8 cellular contexts compared by ENCODE assay signal in genomic region chr4:119627267-119628190, GRCh38. TPM values are rescaled to one million over a fixed set of nuclear protein-coding genes. Genes with fewer than 3 reads are reported as not detected.
A peak's percentile ranks its signal among the peaks of the same experiment; 100 is the strongest.
DNase-seq lines count a peak whose midpoint lies in the region; ATAC-seq and TF ChIP-seq lines count a peak whose summit lies in the region.

No MANE protein-coding gene starts in this region.

- no peaks in the 10 kb centered on the region for H3K9me3 Mint-ChIP-seq in CD4-positive, alpha-beta T cell

- H3K36me3 ChIP-seq in RWPE2 (ENCODE audit: low read depth) (no peaks in the 10 kb centered on the region), transverse colon (no peaks in the 10 kb centered on the region)

- intact Hi-C loops in CD4-positive, alpha-beta T cell (cut with DNase I, micrococcal nuclease): loop anchor here (1.0 to 10.0 kb wide), 5 partner anchors 173 to 645 kb away; no protein-coding TSS in a partner anchor
- intact Hi-C loops in transverse colon (cut with DNase I; ENCODE audit: low total_unique reads): loop anchor here (2.0 kb wide), 2 partner anchors 69 to 423 kb away; no protein-coding TSS in a partner anchor

- ATAC-seq in CD4-positive, alpha-beta T cell (ENCODE audit: poor library complexity): peak; percentile 60
- ATAC-seq in GM19324 (IDR thresholded peaks at IDR 0.05; ENCODE audit: low FRiP score, unreplicated experiment) (peak; percentile 59), HG03378 (IDR thresholded peaks at IDR 0.05; ENCODE audit: unreplicated experiment) (peak; percentile 38), RWPE2 (ENCODE audit: low read depth) (peak; percentile 36), omental fat pad (ENCODE audit: low FRiP score) (peak; percentile 75)

- peak overlapping the region; percentile 42 for H3K4me3 ChIP-seq in RWPE2 (ENCODE audit: severe bottlenecking)
- H3K4me3 ChIP-seq in transverse colon: peak overlapping the region; percentile 49 to 90 (median 78)

- peak; percentile 45 for TF ChIP-seq CTCF in CD4-positive, alpha-beta T cell (IDR thresholded peaks at IDR 0.05)
- TF ChIP-seq CTCF in RWPE2 (IDR thresholded peaks at IDR 0.05; ENCODE audit: poor library complexity, severe bottlenecking) (peak; percentile 89), omental fat pad (IDR thresholded peaks at IDR 0.05) (peak in 1 of 3 donors; percentile 68), transverse colon (IDR thresholded peaks at IDR 0.05) (peak; percentile 16 to 60 (median 47))

- POLR2A ChIA-PET in CD4-positive, alpha-beta T cell (lab: Charles Lee): no interaction called here

- CTCF ChIA-PET in CD4-positive, alpha-beta T cell (lab: Charles Lee): interaction anchor here (0.6 to 2.1 kb wide), 4 partner anchors 10 to 423 kb away, joined by 3 to 12 read pairs (median 8); no protein-coding TSS in a partner anchor

- no peak for TF ChIP-seq EP300 in transverse colon (IDR thresholded peaks at IDR 0.05; ENCODE audit: low read depth)

- H3K4me1 Mint-ChIP-seq in CD4-positive, alpha-beta T cell (ENCODE audit: low read depth): peaks cover 28% of the 10 kb centered on the region

- H3K27ac Mint-ChIP-seq in CD4-positive, alpha-beta T cell: peak overlapping the region; percentile 75

- H3K9me3 ChIP-seq in CD4-positive, alpha-beta T cell (ENCODE audit: control insufficient read depth, low read length): no peaks in the 10 kb centered on the region
- H3K9me3 ChIP-seq in RWPE2 (ENCODE audit: severe bottlenecking) (no peaks in the 10 kb centered on the region), transverse colon (no peaks in the 10 kb centered on the region)

- H3K4me1 ChIP-seq in RWPE2 (ENCODE audit: insufficient read depth, poor library complexity, severe bottlenecking): peaks cover 3% of the 10 kb centered on the region
- peaks cover 11 to 43% (median 26%) of the 10 kb centered on the region in 4 donors for H3K4me1 ChIP-seq in transverse colon

- no peak overlapping the region for H3K27ac ChIP-seq in CD4-positive, alpha-beta T cell (ENCODE audit: low read depth, low read length)
- H3K27ac ChIP-seq in RWPE2 (ENCODE audit: poor library complexity, severe bottlenecking) (peak overlapping the region; percentile 21), transverse colon (peak overlapping the region; percentile 93 to 96 (median 94))

- TF ChIP-seq POLR2A in transverse colon (IDR thresholded peaks at IDR 0.05): no peak

- H3K4me3 Mint-ChIP-seq in CD4-positive, alpha-beta T cell: peak overlapping the region; percentile 94

- DNase-seq in CD4-positive, alpha-beta T cell: peak; percentile 11 to 62 (median 44)
- DNase-seq in RWPE2 (ENCODE audit: low spot score) (peak; percentile 45), globus pallidus (ENCODE audit: low spot score) (peak; percentile 16), omental fat pad (ENCODE audit: low spot score) (no peak), transverse colon (peak; percentile 72)
- peak; percentile 67 for DNase-seq in activated naive CD4-positive, alpha-beta T cell treated with anti-CD3 and anti-CD28 coated beads, Interleukin-2, amount 50 U/mL, for 16 hours

- H3K36me3 Mint-ChIP-seq in CD4-positive, alpha-beta T cell (ENCODE audit: low read depth): no peaks in the 10 kb centered on the region

- in situ Hi-C loops in transverse colon (cut with MboI; ENCODE audit: low pct_ligation_motif_present in 1 of 4, low pct_unique_long_range_greater_than_20kb in 1 of 4, low sequenced_read_pairs in 3 of 4): loop anchor here in 2 of 4 donors (10.0 to 25.0 kb wide), 2 partner anchors 63 to 315 kb away; partner anchors contain the start of gene FABP2 (in 1 of the 2)

- peaks cover 5% of the 10 kb centered on the region for H3K27me3 ChIP-seq in CD4-positive, alpha-beta T cell (ENCODE audit: control insufficient read depth, insufficient read depth, low read length)
- H3K27me3 ChIP-seq in RWPE2 (ENCODE audit: insufficient read depth, poor library complexity, severe bottlenecking): no peaks in the 10 kb centered on the region
- H3K27me3 ChIP-seq in transverse colon: no peaks in the 10 kb centered on the region

- peaks cover 27% of the 10 kb centered on the region for H3K27me3 Mint-ChIP-seq in CD4-positive, alpha-beta T cell

- 0 to 2% methylated on average over 9 to 62 of the region's 88 CpGs for WGBS in transverse colon (ENCODE audit: low coverage in 1 of 2), 2 donors

RNA-seq across cellular contexts. Expression of gene PDE5A, which starts 1.1 kb away (rescaled TPM):
- total RNA-seq in CD4-positive, alpha-beta T cell: under 1 TPM; 0.11 to 0.56 TPM
- total RNA-seq in omental fat pad (10 to 100 TPM in 3 of 4 donors, 1 to 10 TPM in 1; 6.1 to 27.1 (median 11.3) TPM), transverse colon (10 to 100 TPM; 34.6 to 52.7 (median 46.4) TPM)

Comparison
In these comparisons a context has a peak if more than half of its experiments do, and no peak if none do; other contexts are left out.
1. RNA of gene PDE5A, which starts 1.1 kb away (total RNA-seq): 34.6 to 52.7 TPM in transverse colon and 6.1 to 27.1 TPM in omental fat pad; 0.11 to 0.56 TPM in CD4-positive, alpha-beta T cell; every median in the first group is over 4 times any median in the second.
2. Peak in every context shown above with its lines, with median percentiles within 50 percentile points of each other: ATAC-seq.